ENCODE assay signal across 14 cellular contexts in genomic region chr17:61384384-61385090, GRCh38. TPM values are rescaled to one million over a fixed set of nuclear protein-coding genes. Genes with fewer than 3 reads are reported as not detected.
"Had no signal": no experiment of that assay in that cellular context is flagged by ENCODE, and none has a peak within 500 bp of the region (broad histone marks: within the 10 kb centered on the region; RNA-seq: fewer than 3 reads in every experiment).

No MANE protein-coding gene starts in this region.

- H3K27ac Mint-ChIP-seq: activated CD8-positive, alpha-beta T cell treated with anti-CD3 and anti-CD28 coated beads for 36 hours; activated naive CD4-positive, alpha-beta T cell treated with anti-CD3 and anti-CD28 coated beads for 36 hours; naive thymus-derived CD8-positive, alpha-beta T cell; stimulated activated naive CD8-positive, alpha-beta T cell treated with anti-CD3 and anti-CD28 coated beads, Interleukin-15, Interleukin-2, amounts not matched to agents 100 ng/mL and 50 ng/mL, for 24 hours; T-cell had no signal

- H3K27me3 ChIP-seq: colonic mucosa, testis had no signal

- H3K4me3 ChIP-seq: colonic mucosa, mucosa of descending colon, testis had no signal

- H3K9me3 Mint-ChIP-seq: activated CD8-positive, alpha-beta T cell treated with anti-CD3 and anti-CD28 coated beads for 36 hours; activated naive CD4-positive, alpha-beta T cell treated with anti-CD3 and anti-CD28 coated beads for 36 hours; naive thymus-derived CD8-positive, alpha-beta T cell; stimulated activated naive CD8-positive, alpha-beta T cell treated with anti-CD3 and anti-CD28 coated beads, Interleukin-15, Interleukin-2, amounts not matched to agents 100 ng/mL and 50 ng/mL, for 24 hours; T-cell had no signal

- H3K27ac ChIP-seq: colonic mucosa, testis had no signal

- ATAC-seq: activated CD8-positive, alpha-beta T cell treated with anti-CD3 and anti-CD28 coated beads for 36 hours; mucosa of descending colon; naive thymus-derived CD8-positive, alpha-beta T cell; T-cell had no signal

- DNase-seq: activated CD8-positive, alpha-beta memory T cell treated with anti-CD3 and anti-CD28 coated beads, Interleukin-2, amount 50 U/mL, for 48 hours; activated CD8-positive, alpha-beta T cell treated with anti-CD3 and anti-CD28 coated beads for 36 hours; activated naive CD4-positive, alpha-beta T cell treated with anti-CD3 and anti-CD28 coated beads for 36 hours; caudate nucleus; colonic mucosa; stimulated activated CD4-positive, alpha-beta T cell treated with anti-CD3 and anti-CD28 coated beads, Interleukin-4, amount 100 ng/mL, for 1 hour; stimulated activated CD8-positive, alpha-beta memory T cell treated with anti-CD3 and anti-CD28 coated beads, Interleukin-4, amount 100 ng/mL, for 48 hours; T-cell; T1000; testis had no signal

- H3K36me3 ChIP-seq: colonic mucosa had no signal

- H3K4me3 Mint-ChIP-seq: activated CD8-positive, alpha-beta T cell treated with anti-CD3 and anti-CD28 coated beads for 36 hours; activated naive CD4-positive, alpha-beta T cell treated with anti-CD3 and anti-CD28 coated beads for 36 hours; naive thymus-derived CD8-positive, alpha-beta T cell; stimulated activated naive CD8-positive, alpha-beta T cell treated with anti-CD3 and anti-CD28 coated beads, Interleukin-15, Interleukin-2, amounts not matched to agents 100 ng/mL and 50 ng/mL, for 24 hours; T-cell had no signal

- H3K4me1 ChIP-seq: colonic mucosa, testis had no signal

- H3K9me3 ChIP-seq: colonic mucosa, mucosa of descending colon, testis had no signal

RNA-seq across cellular contexts. Expression of gene TBX2, which starts 15.1 kb away (rescaled TPM):
- total RNA-seq: activated CD8-positive, alpha-beta T cell treated with anti-CD3 and anti-CD28 coated beads for 36 hours; activated naive CD4-positive, alpha-beta T cell treated with anti-CD3 and anti-CD28 coated beads for 36 hours; pulmonary artery endothelial cell had no signal
